ENCODE assay signal across 8 cellular contexts in the genomic region with DNA sequence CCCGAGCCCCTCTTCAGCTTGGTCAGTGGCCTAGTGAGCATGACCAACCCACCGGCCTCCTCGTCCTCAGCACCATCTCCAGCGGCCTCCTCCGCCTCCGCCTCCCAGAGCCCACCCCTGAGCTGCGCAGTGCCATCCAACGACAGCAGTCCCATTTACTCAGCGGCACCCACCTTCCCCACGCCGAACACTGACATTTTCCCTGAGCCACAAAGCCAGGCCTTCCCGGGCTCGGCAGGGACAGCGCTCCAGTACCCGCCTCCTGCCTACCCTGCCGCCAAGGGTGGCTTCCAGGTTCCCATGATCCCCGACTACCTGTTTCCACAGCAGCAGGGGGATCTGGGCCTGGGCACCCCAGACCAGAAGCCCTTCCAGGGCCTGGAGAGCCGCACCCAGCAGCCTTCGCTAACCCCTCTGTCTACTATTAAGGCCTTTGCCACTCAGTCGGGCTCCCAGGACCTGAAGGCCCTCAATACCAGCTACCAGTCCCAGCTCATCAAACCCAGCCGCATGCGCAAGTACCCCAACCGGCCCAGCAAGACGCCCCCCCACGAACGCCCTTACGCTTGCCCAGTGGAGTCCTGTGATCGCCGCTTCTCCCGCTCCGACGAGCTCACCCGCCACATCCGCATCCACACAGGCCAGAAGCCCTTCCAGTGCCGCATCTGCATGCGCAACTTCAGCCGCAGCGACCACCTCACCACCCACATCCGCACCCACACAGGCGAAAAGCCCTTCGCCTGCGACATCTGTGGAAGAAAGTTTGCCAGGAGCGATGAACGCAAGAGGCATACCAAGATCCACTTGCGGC.
A peak's percentile ranks its signal among the peaks of the same experiment; 100 is the strongest.
DNase-seq lines count a peak whose midpoint lies in the region; ATAC-seq and TF ChIP-seq lines count a peak whose summit lies in the region.

No MANE protein-coding gene starts in this region.

- intact Hi-C loops in dendritic cell treated with granulocyte-macrophage colony-stimulating factor and Interleukin-4, amounts not matched to agents 40 ng/mL and 50 ng/mL, for 4 days (cut with micrococcal nuclease): no loop called here

- no peak for TF ChIP-seq CTCF in NB4 (IDR thresholded peaks at IDR 0.05; ENCODE audit: low read depth, low read length)

- DNase-seq in ACHN (peak; percentile 9), NB4 (ENCODE audit: low read depth) (no peak), Ammon's horn (ENCODE audit: low spot score) (no peak)

- peaks cover 22% of the 10 kb centered on the region for H3K36me3 Mint-ChIP-seq in dendritic cell treated with granulocyte-macrophage colony-stimulating factor and Interleukin-4, amounts not matched to agents 40 ng/mL and 50 ng/mL, for 4 days (ENCODE audit: low read depth)

- peak overlapping the region; percentile 44 for H3K9ac ChIP-seq in muscle layer of colon (ENCODE audit: low read length)

- H3K9me3 Mint-ChIP-seq in dendritic cell treated with granulocyte-macrophage colony-stimulating factor and Interleukin-4, amounts not matched to agents 40 ng/mL and 50 ng/mL, for 4 days: no peaks in the 10 kb centered on the region

- H3K27ac ChIP-seq in muscle layer of colon (ENCODE audit: low read depth, low read length): no peak overlapping the region

- peak overlapping the region; percentile 35 for H3K27ac Mint-ChIP-seq in dendritic cell treated with granulocyte-macrophage colony-stimulating factor and Interleukin-4, amounts not matched to agents 40 ng/mL and 50 ng/mL, for 4 days

- in situ Hi-C loops in ACHN (cut with HindIII; ENCODE audit: low pct_ligation_motif_present, low pct_unique_long_range_greater_than_20kb, low sequenced_read_pairs): no loop called here

- H3K27me3 ChIP-seq in muscle layer of colon (ENCODE audit: control insufficient read depth in 1 of 2, insufficient read depth in 2 of 2, low read length in 2 of 2): no peaks in the 10 kb centered on the region

- H3K4me1 Mint-ChIP-seq in dendritic cell treated with granulocyte-macrophage colony-stimulating factor and Interleukin-4, amounts not matched to agents 40 ng/mL and 50 ng/mL, for 4 days (ENCODE audit: low read depth): peaks cover 38% of the 10 kb centered on the region

- H3K4me1 ChIP-seq in muscle layer of colon (ENCODE audit: insufficient read depth, low read length): peaks cover 8% of the 10 kb centered on the region

- H3K9me3 ChIP-seq in muscle layer of colon (ENCODE audit: low read length): no peaks in the 10 kb centered on the region

- peaks cover 27% of the 10 kb centered on the region for H3K27me3 Mint-ChIP-seq in dendritic cell treated with granulocyte-macrophage colony-stimulating factor and Interleukin-4, amounts not matched to agents 40 ng/mL and 50 ng/mL, for 4 days

- TF ChIP-seq POLR2A in NB4 (IDR thresholded peaks at IDR 0.05; ENCODE audit: extremely low read depth, insufficient read length): peak; percentile 29

- peak overlapping the region; percentile 52 for H3K4me3 ChIP-seq in NB4 (ENCODE audit: low read depth, low read length)
- H3K4me3 ChIP-seq in muscle layer of colon (ENCODE audit: low read depth in 1 of 2, low read length in 2 of 2): peak overlapping the region; percentile 15 to 94

- H3K36me3 ChIP-seq in muscle layer of colon (ENCODE audit: insufficient read depth, low read length): no peaks in the 10 kb centered on the region

- ATAC-seq in HG03432 (IDR thresholded peaks at IDR 0.05; ENCODE audit: unreplicated experiment): no peak
- no peak for ATAC-seq in GM21723 (IDR thresholded peaks at IDR 0.05; ENCODE audit: unreplicated experiment)
- ATAC-seq in HG02759 (IDR thresholded peaks at IDR 0.05; ENCODE audit: unreplicated experiment): no peak

- H3K4me3 Mint-ChIP-seq in dendritic cell treated with granulocyte-macrophage colony-stimulating factor and Interleukin-4, amounts not matched to agents 40 ng/mL and 50 ng/mL, for 4 days: peak overlapping the region; percentile 81
